27 cellular contexts compared by ENCODE assay signal in the genomic region with DNA sequence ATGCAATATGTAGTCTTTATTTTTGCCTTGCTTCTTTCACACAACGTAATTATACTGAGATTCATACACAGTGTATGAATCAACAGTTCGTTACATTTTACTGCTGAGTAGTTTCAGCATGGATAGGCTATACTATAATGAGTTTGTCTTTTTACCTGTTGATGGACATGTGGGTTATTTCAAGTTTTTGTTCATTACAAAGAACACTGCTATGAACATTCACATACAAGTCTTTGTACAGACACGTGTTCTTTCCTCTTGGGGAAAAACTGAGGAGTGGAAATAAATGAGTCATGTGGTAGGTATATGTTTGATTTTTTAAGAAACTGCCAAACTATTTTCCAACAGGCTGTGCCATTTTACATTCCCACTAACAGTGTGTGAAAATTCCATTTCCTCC. TPM values are rescaled to one million over a fixed set of nuclear protein-coding genes. Genes with fewer than 3 reads are reported as not detected.
"Had no signal": no experiment of that assay in that cellular context is flagged by ENCODE, and none has a peak within 500 bp of the region (broad histone marks: within the 10 kb centered on the region; RNA-seq: fewer than 3 reads in every experiment).

No MANE protein-coding gene starts in this region.

- H3K36me3 Mint-ChIP-seq: activated naive CD8-positive, alpha-beta T cell treated with anti-CD3 and anti-CD28 coated beads, Interleukin-2, amount 10 ng/mL, durations not matched to agents 7 days and 5 days had no signal

- H3K4me1 Mint-ChIP-seq: activated naive CD8-positive, alpha-beta T cell treated with anti-CD3 and anti-CD28 coated beads, Interleukin-2, amount 10 ng/mL, durations not matched to agents 7 days and 5 days had no signal

- H3K4me3 Mint-ChIP-seq: activated CD8-positive, alpha-beta T cell treated with anti-CD3 and anti-CD28 coated beads, Interleukin-2, amount 10 ng/mL, durations not matched to agents 7 days and 5 days; activated naive CD8-positive, alpha-beta T cell treated with anti-CD3 and anti-CD28 coated beads, Interleukin-2, amount 10 ng/mL, durations not matched to agents 7 days and 5 days had no signal

- H3K27ac Mint-ChIP-seq: activated CD8-positive, alpha-beta T cell treated with anti-CD3 and anti-CD28 coated beads, Interleukin-2, amount 10 ng/mL, durations not matched to agents 7 days and 5 days; activated naive CD8-positive, alpha-beta T cell treated with anti-CD3 and anti-CD28 coated beads, Interleukin-2, amount 10 ng/mL, durations not matched to agents 7 days and 5 days had no signal

- ATAC-seq: activated CD8-positive, alpha-beta T cell treated with anti-CD3 and anti-CD28 coated beads, Interleukin-2, amount 10 ng/mL, durations not matched to agents 7 days and 5 days; body of pancreas; Panc1 had no signal

- H3K4me3 ChIP-seq: body of pancreas, cardiac muscle cell, SJCRH30 had no signal

- DNase-seq: activated CD4-positive, CD25-positive, alpha-beta regulatory T cell; activated CD8-positive, alpha-beta memory T cell treated with anti-CD3 and anti-CD28 coated beads, Interleukin-2, amount 50 U/mL, for 48 hours; activated CD8-positive, alpha-beta T cell treated with anti-CD3 and anti-CD28 coated beads, Interleukin-2, amount 10 ng/mL, durations not matched to agents 7 days and 5 days; activated naive CD4-positive, alpha-beta T cell treated with anti-CD3 and anti-CD28 coated beads, Interleukin-2, amount 50 U/mL, for 16 hours; activated naive CD8-positive, alpha-beta T cell treated with anti-CD3 and anti-CD28 coated beads, Interleukin-2, amount 10 ng/mL, durations not matched to agents 7 days and 5 days; activated T-cell treated with anti-CD3 and anti-CD28 coated beads, Interleukin-2, amount 50 U/mL, for 1 hour; aorta; body of pancreas; cerebellar nuclear complex; KG1; NCI-H1092; NCI-H1417; NCI-H1694; NCI-H2029; NCI-H2107; NCI-H2171 treated with DMSO at 0.1 percent for 48 hours; NCI-H226; NCI-H526 treated with DMSO at 0.1 percent for 48 hours; NCI-H82; OCI-M1; Right ventricle myocardium superior; SJCRH30; SK-N-SH; T-helper 1 cell had no signal

- H3K9me3 Mint-ChIP-seq: activated naive CD8-positive, alpha-beta T cell treated with anti-CD3 and anti-CD28 coated beads, Interleukin-2, amount 10 ng/mL, durations not matched to agents 7 days and 5 days had no signal

RNA-seq across cellular contexts. Expression of a gene that starts 35.1 kb away (rescaled TPM):
- total RNA-seq: activated naive CD8-positive, alpha-beta T cell treated with anti-CD3 and anti-CD28 coated beads, Interleukin-2, amount 10 ng/mL, durations not matched to agents 7 days and 5 days; T-helper 2 cell treated with Interferon-gamma antibody and Interleukin-4, amounts not matched to agents 100 ng/mL and 5 ng/mL, for 36 hours had no signal
